Comparison of ENCODE assay signal across 20 cellular contexts in the genomic region with DNA sequence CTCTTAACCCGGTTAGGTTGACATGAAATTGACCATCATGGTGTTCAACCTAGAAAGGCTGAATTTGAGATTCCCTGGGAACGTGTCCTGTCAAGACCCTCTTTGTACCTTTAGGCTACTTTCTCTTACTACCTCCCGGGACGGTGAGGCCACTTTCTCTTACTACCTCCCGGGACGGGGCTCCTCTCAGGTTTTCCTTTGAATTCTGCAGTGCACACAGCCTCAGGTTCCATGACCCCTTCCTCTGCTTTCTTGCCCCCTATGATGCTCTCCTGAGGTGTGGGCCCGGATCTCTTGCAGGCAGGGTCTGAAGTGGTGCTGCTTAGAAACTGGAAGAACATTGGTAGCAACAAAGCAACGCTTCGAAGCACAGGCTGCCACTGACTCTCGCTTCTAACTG.
DNase-seq lines count a peak whose midpoint lies in the region; ATAC-seq, FAIRE-seq and TF ChIP-seq lines count a peak whose summit lies in the region.
"Had no signal": no experiment of that assay in that cellular context is flagged by ENCODE, and none has a peak within 500 bp of the region (broad histone marks: within the 10 kb centered on the region; RNA-seq: fewer than 3 reads in every experiment).

No MANE protein-coding gene starts in this region.

- intact Hi-C loops in Caco-2 (cut with micrococcal nuclease; ENCODE audit: unreplicated experiment) (loop anchor here (5.0 kb wide), 2 partner anchors 133 to 147 kb away; no protein-coding TSS in a partner anchor), kidney (cut with DNase I) (no loop called here)

- H3K4me3 ChIP-seq in Caco-2 (ENCODE audit: low read depth, low read length), result no peak overlapping the region
- no peak overlapping the region for H3K4me3 ChIP-seq in kidney (ENCODE audit: low read length in 2 of 2)
- H3K4me3 ChIP-seq in suprapubic skin, result no peak overlapping the region
- H3K4me3 ChIP-seq: BLaER1 treated with 17β-estradiol and CSF1 and Interleukin-3, amounts not matched to agents 10 nM and 100 nM; GM23338; K562 had no signal

- WGBS in suprapubic skin, result 94% methylated on average over 10 of the region's 10 CpGs

- FAIRE-seq in kidney (lab: Jason Lieb, UNC), result no peak
- FAIRE-seq: D721Med, GM12892, GM18507, K562, RCC 7860 had no signal

- H3K27me3 ChIP-seq in Caco-2 (replicated peaks; ENCODE audit: control insufficient read depth, insufficient read depth, low read length), result no peaks in the 10 kb centered on the region
- H3K27me3 ChIP-seq in suprapubic skin, result no peaks in the 10 kb centered on the region
- H3K27me3 ChIP-seq: BLaER1 treated with 17β-estradiol and CSF1 and Interleukin-3, amounts not matched to agents 10 nM and 100 nM had no signal

- H3K36me3 Mint-ChIP-seq in Caco-2 (ENCODE audit: insufficient read depth, unreplicated experiment) (peaks cover 16% of the 10 kb centered on the region), WTC11 (no peaks in the 10 kb centered on the region)
- H3K36me3 Mint-ChIP-seq: CD8-positive, alpha-beta T cell had no signal

- H3K36me3 ChIP-seq in Caco-2 (ENCODE audit: control insufficient read depth, insufficient read depth, low read length), result no peaks in the 10 kb centered on the region
- H3K36me3 ChIP-seq in kidney (ENCODE audit: control insufficient read depth in 1 of 2, insufficient read depth in 2 of 2, low read length in 2 of 2), result no peaks in the 10 kb centered on the region
- no peaks in the 10 kb centered on the region for H3K36me3 ChIP-seq in suprapubic skin

- no peak overlapping the region for H3K9ac ChIP-seq in kidney (ENCODE audit: low read length in 2 of 2)
- H3K9ac ChIP-seq: BLaER1 treated with 17β-estradiol and CSF1 and Interleukin-3, amounts not matched to agents 10 nM and 100 nM had no signal

- H3K4me1 ChIP-seq in Caco-2, result peaks cover 42% of the 10 kb centered on the region
- H3K4me1 ChIP-seq in kidney (ENCODE audit: control insufficient read depth in 1 of 2, insufficient read depth in 1 of 2, low read depth in 1 of 2, low read length in 2 of 2), result peaks cover 6 to 7% of the 10 kb centered on the region in 2 donors
- H3K4me1 ChIP-seq in suprapubic skin, result peaks cover 29% of the 10 kb centered on the region

- H3K27ac ChIP-seq in kidney (ENCODE audit: low read depth in 2 of 2, low read length in 2 of 2) (no peak overlapping the region), suprapubic skin (no peak overlapping the region)
- H3K27ac ChIP-seq: BLaER1 treated with 17β-estradiol and CSF1 and Interleukin-3, amounts not matched to agents 10 nM and 100 nM had no signal

- H3K27ac Mint-ChIP-seq in Caco-2 (ENCODE audit: unreplicated experiment), result peak overlapping the region; percentile 10
- 0 out of 2 replicates have a peak overlapping the region, but pooled peaks have one; percentile 0 for H3K27ac Mint-ChIP-seq in WTC11
- H3K27ac Mint-ChIP-seq: GM23338 had no signal

- H3K27me3 Mint-ChIP-seq in Caco-2 (ENCODE audit: insufficient read depth, unreplicated experiment), result no peaks in the 10 kb centered on the region
- H3K27me3 Mint-ChIP-seq in WTC11 (ENCODE audit: low read depth), result no peaks in the 10 kb centered on the region

- TF ChIP-seq POLR2A in suprapubic skin (IDR thresholded peaks at IDR 0.05), result no peak

- DNase-seq in Caco-2 (peak in 1 of 2 experiments; percentile 17), WTC11 (ENCODE audit: low spot score) (no peak), kidney (peak; percentile 14), suprapubic skin (ENCODE audit: low spot score in 2 of 2) (peak; percentile 39 to 64), HuH-7.5 (ENCODE audit: low spot score) (no peak), NCI-H187 (lab: John Stamatoyannopoulos, UW) (no peak)
- DNase-seq: CD8-positive, alpha-beta T cell; NCI-H1092 treated with DMSO at 0.1 percent for 48 hours; NCI-H146; NCI-H2081 had no signal

- H3K4me1 Mint-ChIP-seq in Caco-2 (ENCODE audit: low read depth, unreplicated experiment) (peaks cover 28% of the 10 kb centered on the region), WTC11 (peaks cover 43% of the 10 kb centered on the region)

- POLR2A ChIA-PET in Caco-2 (lab: Charles Lee), result no interaction called here
- POLR2A ChIA-PET in WTC11 (lab: Charles Lee), result no interaction called here

- TF ChIP-seq CTCF in Caco-2 (IDR thresholded peaks at IDR 0.05; ENCODE audit: insufficient read depth in 1 of 2, low read depth in 1 of 2, low read length in 1 of 2, severe bottlenecking in 1 of 2, unreplicated experiment in 1 of 2) (no peak), WTC11 (IDR thresholded peaks at IDR 0.05) (no peak), kidney (IDR thresholded peaks at IDR 0.05; ENCODE audit: borderline replicate concordance, extremely low read depth, insufficient read depth) (no peak), suprapubic skin (IDR thresholded peaks at IDR 0.05) (no peak)

- CTCF ChIA-PET in Caco-2 (lab: Charles Lee), result no interaction called here
- CTCF ChIA-PET in WTC11 (lab: Charles Lee), result no interaction called here

- no TSS peak for BruUV-seq in Caco-2 (replicated peaks; lab: Mats Ljungman, UMichigan)

- no peaks in the 10 kb centered on the region for H3K9me3 ChIP-seq in Caco-2
- no peaks in the 10 kb centered on the region for H3K9me3 ChIP-seq in kidney (ENCODE audit: control insufficient read depth in 1 of 2, low read length in 2 of 2)
- H3K9me3 ChIP-seq in suprapubic skin, result no peaks in the 10 kb centered on the region

- ATAC-seq in WTC11 (no peak), HG02981 (IDR thresholded peaks at IDR 0.05; ENCODE audit: unreplicated experiment) (no peak)
- ATAC-seq: CD8-positive, alpha-beta T cell; GM23338; HCT116; K562; Right ventricle myocardium inferior had no signal

- no peak for TF ChIP-seq EP300 in suprapubic skin (IDR thresholded peaks at IDR 0.05)

- H3K9me3 Mint-ChIP-seq in Caco-2 (ENCODE audit: unreplicated experiment) (no peaks in the 10 kb centered on the region), WTC11 (peaks cover 9% of the 10 kb centered on the region; the same call in 1 of the 2 replicates)
- H3K9me3 Mint-ChIP-seq: CD8-positive, alpha-beta T cell; GM23338 had no signal

- H3K4me3 Mint-ChIP-seq in Caco-2 (ENCODE audit: unreplicated experiment) (no peak overlapping the region), WTC11 (no peak overlapping the region)
- H3K4me3 Mint-ChIP-seq: CD8-positive, alpha-beta T cell; GM23338 had no signal

TF ChIP-seq in WTC11, 78 proteins besides CTCF, POLR2A, EP300 and RAD21:
- TF ChIP-seq ETV6 (CRISPR knock-in tag; IDR thresholded peaks at IDR 0.05), result no peak
- TF ChIP-seq, protein P1, sequence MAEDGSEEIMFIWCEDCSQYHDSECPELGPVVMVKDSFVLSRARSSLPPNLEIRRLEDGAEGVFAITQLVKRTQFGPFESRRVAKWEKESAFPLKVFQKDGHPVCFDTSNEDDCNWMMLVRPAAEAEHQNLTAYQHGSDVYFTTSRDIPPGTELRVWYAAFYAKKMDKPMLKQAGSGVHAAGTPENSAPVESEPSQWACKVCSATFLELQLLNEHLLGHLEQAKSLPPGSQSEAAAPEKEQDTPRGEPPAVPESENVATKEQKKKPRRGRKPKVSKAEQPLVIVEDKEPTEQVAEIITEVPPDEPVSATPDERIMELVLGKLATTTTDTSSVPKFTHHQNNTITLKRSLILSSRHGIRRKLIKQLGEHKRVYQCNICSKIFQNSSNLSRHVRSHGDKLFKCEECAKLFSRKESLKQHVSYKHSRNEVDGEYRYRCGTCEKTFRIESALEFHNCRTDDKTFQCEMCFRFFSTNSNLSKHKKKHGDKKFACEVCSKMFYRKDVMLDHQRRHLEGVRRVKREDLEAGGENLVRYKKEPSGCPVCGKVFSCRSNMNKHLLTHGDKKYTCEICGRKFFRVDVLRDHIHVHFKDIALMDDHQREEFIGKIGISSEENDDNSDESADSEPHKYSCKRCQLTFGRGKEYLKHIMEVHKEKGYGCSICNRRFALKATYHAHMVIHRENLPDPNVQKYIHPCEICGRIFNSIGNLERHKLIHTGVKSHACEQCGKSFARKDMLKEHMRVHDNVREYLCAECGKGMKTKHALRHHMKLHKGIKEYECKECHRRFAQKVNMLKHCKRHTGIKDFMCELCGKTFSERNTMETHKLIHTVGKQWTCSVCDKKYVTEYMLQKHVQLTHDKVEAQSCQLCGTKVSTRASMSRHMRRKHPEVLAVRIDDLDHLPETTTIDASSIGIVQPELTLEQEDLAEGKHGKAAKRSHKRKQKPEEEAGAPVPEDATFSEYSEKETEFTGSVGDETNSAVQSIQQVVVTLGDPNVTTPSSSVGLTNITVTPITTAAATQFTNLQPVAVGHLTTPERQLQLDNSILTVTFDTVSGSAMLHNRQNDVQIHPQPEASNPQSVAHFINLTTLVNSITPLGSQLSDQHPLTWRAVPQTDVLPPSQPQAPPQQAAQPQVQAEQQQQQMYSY (CRISPR knock-in tag; IDR thresholded peaks at IDR 0.05), result no peak
- no peak for TF ChIP-seq HMGA2 (CRISPR knock-in tag; IDR thresholded peaks at IDR 0.05)
- no peak for TF ChIP-seq ZNF121 (CRISPR knock-in tag; IDR thresholded peaks at IDR 0.05)
- TF ChIP-seq ATF1 (CRISPR knock-in tag; IDR thresholded peaks at IDR 0.05), result no peak
- TF ChIP-seq TEAD4 (CRISPR knock-in tag; IDR thresholded peaks at IDR 0.05), result no peak
- no peak for TF ChIP-seq ZBTB21 (CRISPR knock-in tag; IDR thresholded peaks at IDR 0.05; ENCODE audit: borderline replicate concordance)
- TF ChIP-seq, protein P2, sequence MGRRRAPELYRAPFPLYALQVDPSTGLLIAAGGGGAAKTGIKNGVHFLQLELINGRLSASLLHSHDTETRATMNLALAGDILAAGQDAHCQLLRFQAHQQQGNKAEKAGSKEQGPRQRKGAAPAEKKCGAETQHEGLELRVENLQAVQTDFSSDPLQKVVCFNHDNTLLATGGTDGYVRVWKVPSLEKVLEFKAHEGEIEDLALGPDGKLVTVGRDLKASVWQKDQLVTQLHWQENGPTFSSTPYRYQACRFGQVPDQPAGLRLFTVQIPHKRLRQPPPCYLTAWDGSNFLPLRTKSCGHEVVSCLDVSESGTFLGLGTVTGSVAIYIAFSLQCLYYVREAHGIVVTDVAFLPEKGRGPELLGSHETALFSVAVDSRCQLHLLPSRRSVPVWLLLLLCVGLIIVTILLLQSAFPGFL (CRISPR knock-in tag; IDR thresholded peaks at IDR 0.05; ENCODE audit: borderline replicate concordance), result no peak
- TF ChIP-seq FOXJ3 (CRISPR knock-in tag; IDR thresholded peaks at IDR 0.05; ENCODE audit: borderline replicate concordance), result no peak

Comparison
In these comparisons a context has a peak if more than half of its experiments do, and no peak if none do; other contexts are left out.
1. DNase-seq: peak in kidney (single experiment) and suprapubic skin (2 of 2); none in WTC11 (single experiment), HuH-7.5 (single experiment) and NCI-H187 (0 of 2).